In genomic region chr11:2298795-2299747, GRCh38 we compare ENCODE assay signal across 9 cellular contexts. TPM values are rescaled to one million over a fixed set of nuclear protein-coding genes. Genes with fewer than 3 reads are reported as not detected.
DNase-seq lines count a peak whose midpoint lies in the region; ATAC-seq, FAIRE-seq and TF ChIP-seq lines count a peak whose summit lies in the region.
"Had no signal": no experiment of that assay in that cellular context is flagged by ENCODE, and none has a peak within 500 bp of the region (broad histone marks: within the 10 kb centered on the region; RNA-seq: fewer than 3 reads in every experiment).

No MANE protein-coding gene starts in this region.

- TF ChIP-seq CTCF in HepG2 (CRISPR knock-in tag; IDR thresholded peaks at IDR 0.05): peak; percentile 96

- no peaks in the 10 kb centered on the region for H3K36me3 ChIP-seq in HepG2 (replicated peaks in 1 of 2; ENCODE audit: control insufficient read depth in 1 of 2, insufficient read depth in 2 of 2, low read length in 2 of 2)

- H3K27me3 ChIP-seq in HepG2 (ENCODE audit: control insufficient read depth in 1 of 2, insufficient read depth in 2 of 2, low read length in 2 of 2): peaks cover 2 to 21% of the 10 kb centered on the region in 2 experiments; a peak in 2 of 5 replicates

- 54% methylated on average over 4 of the region's 18 CpGs for WGBS in HepG2 (ENCODE audit: low lambda C conversion rate)

- H3K27ac ChIP-seq in HepG2 (ENCODE audit: extremely low read length, insufficient read depth, low read length): no peak overlapping the region

- H3K9ac ChIP-seq in HepG2 (ENCODE audit: insufficient read depth, low read depth, low read length): no peak overlapping the region

- no peaks in the 10 kb centered on the region for H4K20me1 ChIP-seq in HepG2 (ENCODE audit: insufficient read depth, low read length)

- peak overlapping the region; percentile 73 for H3K27ac Mint-ChIP-seq in activated naive CD8-positive, alpha-beta T cell

- TF ChIP-seq RAD21 in Ishikawa (IDR thresholded peaks at IDR 0.05; ENCODE audit: low read depth): peak; percentile 92
- peak; percentile 96 for TF ChIP-seq RAD21 in HepG2 (CRISPR knock-in tag; IDR thresholded peaks at IDR 0.05)

- CTCF ChIA-PET in HepG2 (lab: Yijun Ruan, JAX; ENCODE audit: low intra/inter-chr PET ratio, low total read pairs): interaction anchor here (1.0 to 3.6 kb wide), 7 partner anchors 83 to 133 kb away, joined by 3 to 72 read pairs (median 8); no protein-coding TSS in a partner anchor

- peaks cover 54% of the 10 kb centered on the region for H3K4me1 Mint-ChIP-seq in activated naive CD8-positive, alpha-beta T cell (ENCODE audit: low read depth)

- POLR2A ChIA-PET in HepG2 (lab: Yijun Ruan, JAX): interaction anchor here (0.8 to 0.9 kb wide), 3 partner anchors 88 to 101 kb away, joined by 3 to 6 read pairs (median 3); no protein-coding TSS in a partner anchor

- ATAC-seq in HepG2 (peak; percentile 82), HG03439 (IDR thresholded peaks at IDR 0.05; ENCODE audit: unreplicated experiment) (no peak)
- no peak for ATAC-seq in activated CD4-positive, CD25-positive, alpha-beta regulatory T cell treated with anti-CD3 and anti-CD28 coated beads, Interleukin-2, amount 50 U/mL, for 24 hours

- H3K9me3 Mint-ChIP-seq in activated naive CD8-positive, alpha-beta T cell (ENCODE audit: low read depth): no peaks in the 10 kb centered on the region

- no peaks in the 10 kb centered on the region for H3K36me3 Mint-ChIP-seq in activated naive CD8-positive, alpha-beta T cell

- TF ChIP-seq EP300 in Ishikawa (IDR thresholded peaks at IDR 0.05; ENCODE audit: borderline replicate concordance) (no peak), HepG2 (IDR thresholded peaks at IDR 0.05; ENCODE audit: low read depth in 2 of 2, low read length in 2 of 2) (no peak), HepG2 (CRISPR knock-in tag; IDR thresholded peaks at IDR 0.05; ENCODE audit: borderline replicate concordance) (no peak)

- no peak overlapping the region for H3K4me3 ChIP-seq in HepG2 (replicated peaks in 1 of 3; ENCODE audit: insufficient read depth in 1 of 3, low read depth in 2 of 3, low read length in 3 of 3)

- no peak overlapping the region for H2AFZ ChIP-seq in HepG2 (ENCODE audit: low read length)

- in situ Hi-C loops in HepG2 (cut with HindIII; ENCODE audit: extremely low pct_ligation_motif_present, low pct_unique_long_range_greater_than_20kb): loop anchor here (5.0 kb wide), 1 partner anchor 102 kb away; no protein-coding TSS in a partner anchor

- no TSS peak for BruUV-seq in HepG2 (replicated peaks; lab: Mats Ljungman, UMichigan)

- no peaks in the 10 kb centered on the region for H3K27me3 Mint-ChIP-seq in activated naive CD8-positive, alpha-beta T cell

- peak overlapping the region; percentile 39; the same call in 1 of the 2 replicates for H3K4me2 ChIP-seq in HepG2 (ENCODE audit: low read depth, low read length)

- DNase-seq in DMS153 (lab: John Stamatoyannopoulos, UW) (peak; percentile 53), HepG2 (ENCODE audit: low spot score) (peak; percentile 63), cerebellum (ENCODE audit: low spot score) (no peak)
- no peak for DNase-seq in activated CD4-positive, CD25-positive, alpha-beta regulatory T cell treated with anti-CD3 and anti-CD28 coated beads, Interleukin-2, amount 50 U/mL, for 72 hours

- TF ChIP-seq POLR2A in HepG2 (IDR thresholded peaks at IDR 0.05; ENCODE audit: insufficient read depth in 1 of 2, low read depth in 2 of 2, low read length in 2 of 2): no peak

- H3K9me3 ChIP-seq in HepG2 (ENCODE audit: low read length): no peaks in the 10 kb centered on the region

- no peak for FAIRE-seq in HepG2 (lab: Jason Lieb, UNC)

- H3K4me3 Mint-ChIP-seq in activated naive CD8-positive, alpha-beta T cell: peak overlapping the region; percentile 85

- peaks cover 31% of the 10 kb centered on the region for H3K4me1 ChIP-seq in HepG2 (ENCODE audit: insufficient read depth, low read length)

- no peaks in the 10 kb centered on the region for H3K79me2 ChIP-seq in HepG2 (ENCODE audit: insufficient read depth, low read length)

- intact Hi-C loops in HepG2 (cut with micrococcal nuclease; ENCODE audit: unreplicated experiment): loop anchor here (1.0 kb wide), 3 partner anchors 102 to 133 kb away; no protein-coding TSS in a partner anchor

TF ChIP-seq in Ishikawa, 13 proteins besides CTCF, POLR2A, EP300 and RAD21 (continues in another document):
- no peak for TF ChIP-seq TCF12 (IDR thresholded peaks at IDR 0.05; ENCODE audit: low read depth)
- no peak for TF ChIP-seq EGR1 (IDR thresholded peaks at IDR 0.05)

TF ChIP-seq in HepG2, 621 proteins besides CTCF, POLR2A, EP300 and RAD21 (continues in another document):
- peak in 1 of 2 experiments; percentile 42; a peak in 1 of 4 replicates for TF ChIP-seq KLF16 (CRISPR knock-in tag; IDR thresholded peaks at IDR 0.05)

RNA-seq across cellular contexts. Expression of gene C11orf21, which starts 2.6 kb away (rescaled TPM):
- total RNA-seq in HepG2 (2016; rRNA removed; fragmentation: Illumina TruSeq; extraction: Trizol) (not detected in 2 replicates), cerebellum (0.27 TPM)
- not detected in 2 replicates for total RNA-seq in HepG2 (2016; cell fraction: cytosol; rRNA removed; fragmentation: Illumina TruSeq; extraction: Trizol; ENCODE audit: low read depth)
- total RNA-seq in HepG2 (2016; cell fraction: insoluble cytoplasmic fraction; rRNA removed; fragmentation: Illumina TruSeq; extraction: Trizol): not detected in 2 replicates
- not detected in 2 replicates for total RNA-seq in HepG2 (2016; cell fraction: membrane; rRNA removed; fragmentation: Illumina TruSeq; extraction: Trizol)
- total RNA-seq in HepG2 (2016; cell fraction: nucleus; rRNA removed; fragmentation: Illumina TruSeq; extraction: Trizol): not detected in 2 replicates
- 0.03 and 0.08 TPM in 2 replicates for polyA plus RNA-seq in HepG2 (2011; rRNA removed)
- polyA plus RNA-seq in HepG2 (2011; cell fraction: cytosol; rRNA removed): 0.04 TPM in 1 of 2 replicates, not detected in the other
- polyA plus RNA-seq in HepG2 (2011; cell fraction: nucleus; rRNA removed): 0.09 and 0.11 TPM in 2 replicates
- not detected in 2 replicates for polyA plus RNA-seq in HepG2 (2012)
- polyA plus RNA-seq in HepG2 (2016; cell fraction: cytosol; fragmentation: Illumina TruSeq; extraction: Trizol; ENCODE audit: low read depth): not detected in 2 replicates
- polyA plus RNA-seq in HepG2 (2016; cell fraction: insoluble cytoplasmic fraction; fragmentation: Illumina TruSeq; extraction: Trizol; ENCODE audit: low read depth): not detected in 2 replicates
- polyA plus RNA-seq in HepG2 (2016; cell fraction: membrane; fragmentation: Illumina TruSeq; extraction: Trizol; ENCODE audit: low read depth): not detected in 2 replicates
- polyA plus RNA-seq in HepG2 (2016; cell fraction: nucleus; fragmentation: Illumina TruSeq; extraction: Trizol; ENCODE audit: insufficient read depth, low read depth): not detected in 2 replicates
- polyA minus RNA-seq in HepG2 (2011; rRNA and poly(A)+ RNA removed; ENCODE audit: low replicate concordance): 0.12 TPM in 1 of 2 replicates, not detected in the other
- polyA minus RNA-seq in HepG2 (2011; cell fraction: cytosol; rRNA and poly(A)+ RNA removed): not detected in 2 replicates
- polyA minus RNA-seq in HepG2 (2011; cell fraction: nucleus; rRNA and poly(A)+ RNA removed): not detected in 2 replicates
- polyA plus RNA-seq: fibroblast of lung had no signal

RNA-seq across cellular contexts. Expression of gene TSPAN32, which starts 2.7 kb away (rescaled TPM):
- 0.09 TPM in 1 of 2 replicates, not detected in the other for total RNA-seq in HepG2 (2016; rRNA removed; fragmentation: Illumina TruSeq; extraction: Trizol)
- not detected in 2 replicates for total RNA-seq in HepG2 (2016; cell fraction: cytosol; rRNA removed; fragmentation: Illumina TruSeq; extraction: Trizol; ENCODE audit: low read depth)
- total RNA-seq in HepG2 (2016; cell fraction: insoluble cytoplasmic fraction; rRNA removed; fragmentation: Illumina TruSeq; extraction: Trizol): 0.24 TPM in 1 of 2 replicates, not detected in the other
- total RNA-seq in HepG2 (2016; cell fraction: membrane; rRNA removed; fragmentation: Illumina TruSeq; extraction: Trizol): not detected in 2 replicates
- total RNA-seq in HepG2 (2016; cell fraction: nucleus; rRNA removed; fragmentation: Illumina TruSeq; extraction: Trizol): 0.31 and 0.53 TPM in 2 replicates
- 0.39 and 0.70 TPM in 2 replicates for polyA plus RNA-seq in HepG2 (2011; rRNA removed)
- 0.18 and 0.34 TPM in 2 replicates for polyA plus RNA-seq in HepG2 (2011; cell fraction: cytosol; rRNA removed)
- 2.2 and 7.0 TPM in 2 replicates for polyA plus RNA-seq in HepG2 (2011; cell fraction: nucleus; rRNA removed)
- 0.51 and 1.2 TPM in 2 replicates for polyA plus RNA-seq in HepG2 (2012)
- polyA plus RNA-seq in HepG2 (2016; cell fraction: cytosol; fragmentation: Illumina TruSeq; extraction: Trizol; ENCODE audit: low read depth): not detected in 2 replicates
- not detected in 2 replicates for polyA plus RNA-seq in HepG2 (2016; cell fraction: insoluble cytoplasmic fraction; fragmentation: Illumina TruSeq; extraction: Trizol; ENCODE audit: low read depth)
- not detected in 2 replicates for polyA plus RNA-seq in HepG2 (2016; cell fraction: membrane; fragmentation: Illumina TruSeq; extraction: Trizol; ENCODE audit: low read depth)
- 0.19 and 0.56 TPM in 2 replicates for polyA plus RNA-seq in HepG2 (2016; cell fraction: nucleus; fragmentation: Illumina TruSeq; extraction: Trizol; ENCODE audit: insufficient read depth, low read depth)
- polyA minus RNA-seq in HepG2 (2011; rRNA and poly(A)+ RNA removed; ENCODE audit: low replicate concordance): 0.07 and 1.3 TPM in 2 replicates
- polyA minus RNA-seq in HepG2 (2011; cell fraction: cytosol; rRNA and poly(A)+ RNA removed): not detected in 2 replicates
- 0.90 TPM in 1 of 2 replicates, not detected in the other for polyA minus RNA-seq in HepG2 (2011; cell fraction: nucleus; rRNA and poly(A)+ RNA removed)
- total RNA-seq in cerebellum: 0.27 TPM
- polyA plus RNA-seq: fibroblast of lung had no signal

RNA-seq across cellular contexts. Expression of gene ASCL2, which starts 28.7 kb away (rescaled TPM):
- total RNA-seq in HepG2 (2016; rRNA removed; fragmentation: Illumina TruSeq; extraction: Trizol) (0.07 TPM in 1 of 2 replicates, not detected in the other), cerebellum (1.7 TPM)
- not detected in 2 replicates for total RNA-seq in HepG2 (2016; cell fraction: cytosol; rRNA removed; fragmentation: Illumina TruSeq; extraction: Trizol; ENCODE audit: low read depth)
- total RNA-seq in HepG2 (2016; cell fraction: insoluble cytoplasmic fraction; rRNA removed; fragmentation: Illumina TruSeq; extraction: Trizol): 0.09 TPM in 1 of 2 replicates, not detected in the other
- total RNA-seq in HepG2 (2016; cell fraction: membrane; rRNA removed; fragmentation: Illumina TruSeq; extraction: Trizol): 0.09 and 0.14 TPM in 2 replicates
- total RNA-seq in HepG2 (2016; cell fraction: nucleus; rRNA removed; fragmentation: Illumina TruSeq; extraction: Trizol): not detected in 2 replicates
- polyA plus RNA-seq in HepG2 (2011; rRNA removed): not detected in 2 replicates
- polyA plus RNA-seq in HepG2 (2011; cell fraction: cytosol; rRNA removed): not detected in 2 replicates
- polyA plus RNA-seq in HepG2 (2011; cell fraction: nucleus; rRNA removed): not detected in 2 replicates
- polyA plus RNA-seq in HepG2 (2012): not detected in 2 replicates
- polyA plus RNA-seq in HepG2 (2016; cell fraction: cytosol; fragmentation: Illumina TruSeq; extraction: Trizol; ENCODE audit: low read depth): not detected in 2 replicates
- 0.13 TPM in 1 of 2 replicates, not detected in the other for polyA plus RNA-seq in HepG2 (2016; cell fraction: insoluble cytoplasmic fraction; fragmentation: Illumina TruSeq; extraction: Trizol; ENCODE audit: low read depth)
- polyA plus RNA-seq in HepG2 (2016; cell fraction: membrane; fragmentation: Illumina TruSeq; extraction: Trizol; ENCODE audit: low read depth): not detected in 2 replicates
- not detected in 2 replicates for polyA plus RNA-seq in HepG2 (2016; cell fraction: nucleus; fragmentation: Illumina TruSeq; extraction: Trizol; ENCODE audit: insufficient read depth, low read depth)
- not detected in 2 replicates for polyA minus RNA-seq in HepG2 (2011; rRNA and poly(A)+ RNA removed; ENCODE audit: low replicate concordance)
- polyA minus RNA-seq in HepG2 (2011; cell fraction: cytosol; rRNA and poly(A)+ RNA removed): not detected in 2 replicates
- not detected in 2 replicates for polyA minus RNA-seq in HepG2 (2011; cell fraction: nucleus; rRNA and poly(A)+ RNA removed)
- total RNA-seq: fibroblast of lung had no signal
- polyA plus RNA-seq: fibroblast of lung had no signal

Comparison
In these comparisons a context has a peak if more than half of its experiments do, and no peak if none do; other contexts are left out.
1. DNase-seq: peak in DMS153 (single experiment) and HepG2 (single experiment); none in cerebellum (single experiment) and activated CD4-positive, CD25-positive, alpha-beta regulatory T cell treated with anti-CD3 and anti-CD28 coated beads, Interleukin-2, amount 50 U/mL, for 72 hours (single experiment).